ENCODE assay signal across 15 cellular contexts in genomic region chr1:157597959-157598667, GRCh38. TPM values are rescaled to one million over a fixed set of nuclear protein-coding genes. Genes with fewer than 3 reads are reported as not detected.
DNase-seq lines count a peak whose midpoint lies in the region; ATAC-seq, FAIRE-seq and TF ChIP-seq lines count a peak whose summit lies in the region.
"Had no signal": no experiment of that assay in that cellular context is flagged by ENCODE, and none has a peak within 500 bp of the region (broad histone marks: within the 10 kb centered on the region; RNA-seq: fewer than 3 reads in every experiment).

FCRL4 (minus strand) TSS chr1:157598085; CDS start chr1:157597944, 141 bp downstream.

- peak; percentile 60 for FAIRE-seq in GM12892 (lab: Jason Lieb, UNC)

- H3K4me1 ChIP-seq in OCI-LY7 (ENCODE audit: insufficient read depth, low read length, poor library complexity, severe bottlenecking) (peaks cover 54% of the 10 kb centered on the region), heart left ventricle (no peaks in the 10 kb centered on the region)

- peak within 1 kb of the TSS; percentile 71 for H3K4me2 ChIP-seq in OCI-LY7 (ENCODE audit: low read length)

- POLR2A ChIA-PET in OCI-LY7 (lab: Charles Lee): no interaction called here

- DNase-seq in GM12892 (ENCODE audit: insufficient read length) (no peak), OCI-LY7 (ENCODE audit: low spot score) (peak; percentile 51), heart left ventricle (no peak), dorsolateral prefrontal cortex (no peak), SKM-1 (lab: John Stamatoyannopoulos, UW; ENCODE audit: unreplicated experiment) (no peak), GM10266 (ENCODE audit: extremely low spot score) (no peak)
- DNase-seq: activated effector memory CD4-positive, alpha-beta T cell treated with Interleukin-2 at 50 U/mL for 16 hours; CD4-positive, alpha-beta T cell; hippocampal formation; NCI-H69; stimulated activated CD4-positive, alpha-beta T cell treated with anti-CD3 and anti-CD28 coated beads, Interleukin-12 subunit alpha, Interleukin-12 subunit beta, amount 100 ng/mL, for 4 hours; T-helper 9 cell had no signal

- H3K36me3 ChIP-seq in OCI-LY7 (ENCODE audit: insufficient read depth, low read length): no peaks in the 10 kb centered on the region
- H3K36me3 ChIP-seq in heart left ventricle: no peaks in the 10 kb centered on the region

- intact Hi-C loops in OCI-LY7 (cut with micrococcal nuclease; ENCODE audit: unreplicated experiment) (no loop called here), heart left ventricle (cut with DNase I) (no loop called here), dorsolateral prefrontal cortex (cut with DNase I) (no loop called here)

- BruUV-seq in OCI-LY7 (replicated peaks; lab: Mats Ljungman, UMichigan): no TSS peak

- no peaks in the 10 kb centered on the region for H4K20me1 ChIP-seq in OCI-LY7 (ENCODE audit: insufficient read depth, low read length)

- H3K9me3 ChIP-seq in OCI-LY7 (ENCODE audit: low read length) (no peaks in the 10 kb centered on the region), heart left ventricle (no peaks in the 10 kb centered on the region)

- CTCF ChIA-PET in OCI-LY7 (lab: Charles Lee; ENCODE audit: unreplicated experiment): no interaction called here

- TF ChIP-seq POLR2A in GM12892 (IDR thresholded peaks at IDR 0.05; ENCODE audit: low read depth, low read length) (no peak), heart left ventricle (IDR thresholded peaks at IDR 0.05) (no peak)

- 74 to 90% (median 79%) methylated on average over 2 of the region's 2 CpGs for WGBS in heart left ventricle, 4 donors

- H3K9me2 ChIP-seq in OCI-LY7 (ENCODE audit: insufficient read depth, low read length): no peaks in the 10 kb centered on the region

- peaks cover 0 to 23% (median 0%) of the 10 kb centered on the region in 9 donors for H3K27me3 ChIP-seq in heart left ventricle
- peaks cover 0 to 33% (median 3%) of the 10 kb centered on the region in 45 donors for H3K27me3 ChIP-seq in dorsolateral prefrontal cortex

- H3K4me3 ChIP-seq in OCI-LY7 (ENCODE audit: low read depth, low read length, poor library complexity, severe bottlenecking) (no peak within 1 kb of the TSS), heart left ventricle (no peak within 1 kb of the TSS), dorsolateral prefrontal cortex (no peak within 1 kb of the TSS)

- no peak for TF ChIP-seq CTCF in OCI-LY7 (conservative IDR thresholded peaks at IDR 0.05; ENCODE audit: low read length)
- no peak for TF ChIP-seq CTCF in heart left ventricle (IDR thresholded peaks at IDR 0.05)
- no peak for TF ChIP-seq CTCF in dorsolateral prefrontal cortex (IDR thresholded peaks at IDR 0.05 in 54 of 56, conservative IDR thresholded peaks at IDR 0.05 in 2 of 56; ENCODE audit: low read depth in 1 of 56, partially characterized antibody in 56 of 56)
- TF ChIP-seq CTCF in GM10266 (IDR thresholded peaks at IDR 0.05; ENCODE audit: control insufficient read depth, insufficient read depth, low read depth, missing control alignments): no peak

- no peak within 1 kb of the TSS for H3K27ac ChIP-seq in OCI-LY7 (ENCODE audit: low read depth, low read length, poor library complexity, severe bottlenecking)
- H3K27ac ChIP-seq in heart left ventricle: no peak within 1 kb of the TSS
- no peak within 1 kb of the TSS for H3K27ac ChIP-seq in dorsolateral prefrontal cortex

- H3K79me2 ChIP-seq in OCI-LY7 (ENCODE audit: insufficient read depth, low read depth, low read length): no peaks in the 10 kb centered on the region

- ATAC-seq in GM19452 (IDR thresholded peaks at IDR 0.05; ENCODE audit: unreplicated experiment) (peak; percentile 63), HG03045 (IDR thresholded peaks at IDR 0.05; ENCODE audit: unreplicated experiment) (peak; percentile 31), heart left ventricle (no peak)

- H2AFZ ChIP-seq in OCI-LY7 (ENCODE audit: low read length): no peak within 1 kb of the TSS

RNA-seq across cellular contexts. Expression of gene FCRL4, which starts in this region (rescaled TPM):
- polyA plus RNA-seq in GM12892 (2012; ENCODE audit: missing spikeins): 0.66 TPM
- not detected in 2 replicates for total RNA-seq in OCI-LY7 (2014; rRNA removed; shearing (Covaris generic))
- total RNA-seq in OCI-LY7 (2022) (not detected in 2 replicates), heart left ventricle (not detected), dorsolateral prefrontal cortex (1 to 10 TPM in 1 of 120 experiments, under 1 TPM in 7, not detected in 112; 0.10 to 1.7 (median 0.16) TPM)
- polyA plus RNA-seq in heart left ventricle: not detected
- total RNA-seq: CD4-positive, alpha-beta T cell; temporal lobe had no signal

Comparison
In these comparisons a context has a peak if more than half of its experiments do, and no peak if none do; other contexts are left out.
1. Peak in DNase-seq and H3K4me2 ChIP-seq in OCI-LY7; RNA of the gene not detected or under 1 TPM.
2. ATAC-seq: peak in GM19452 (single experiment) and HG03045 (single experiment); none in heart left ventricle (0 of 4).